9 cellular contexts compared by ENCODE assay signal in genomic region chr2:236179653-236180500, GRCh38. TPM values are rescaled to one million over a fixed set of nuclear protein-coding genes. Genes with fewer than 3 reads are reported as not detected.
DNase-seq lines count a peak whose midpoint lies in the region; ATAC-seq, FAIRE-seq and TF ChIP-seq lines count a peak whose summit lies in the region.
"Had no signal": no experiment of that assay in that cellular context is flagged by ENCODE, and none has a peak within 500 bp of the region (broad histone marks: within the 10 kb centered on the region; RNA-seq: fewer than 3 reads in every experiment).

No MANE protein-coding gene starts in this region.

- no peak for FAIRE-seq in H54 (lab: Jason Lieb, UNC)

- no peaks in the 10 kb centered on the region for H3K4me1 Mint-ChIP-seq in T-helper 1 cell treated with Interleukin-12 subunit alpha and Interleukin-12 subunit beta and Interleukin-4 antibody, amounts not matched to agents 30 μg/mL and 1 μg/mL, for 36 hours (ENCODE audit: low read depth)

- no peaks in the 10 kb centered on the region for H3K36me3 Mint-ChIP-seq in T-helper 1 cell treated with Interleukin-12 subunit alpha and Interleukin-12 subunit beta and Interleukin-4 antibody, amounts not matched to agents 30 μg/mL and 1 μg/mL, for 36 hours (ENCODE audit: low read depth)

- H3K9me3 Mint-ChIP-seq in T-helper 1 cell treated with Interleukin-12 subunit alpha and Interleukin-12 subunit beta and Interleukin-4 antibody, amounts not matched to agents 30 μg/mL and 1 μg/mL, for 36 hours: no peaks in the 10 kb centered on the region

- peak overlapping the region; percentile 64 for H3K27ac Mint-ChIP-seq in T-helper 1 cell treated with Interleukin-12 subunit alpha and Interleukin-12 subunit beta and Interleukin-4 antibody, amounts not matched to agents 30 μg/mL and 1 μg/mL, for 36 hours

- peak overlapping the region; percentile 46 for H3K27ac ChIP-seq in smooth muscle cell (ENCODE audit: low read depth)

- peaks cover 13% of the 10 kb centered on the region for H3K27me3 ChIP-seq in smooth muscle cell (ENCODE audit: low read depth)

- H2AFZ ChIP-seq in smooth muscle cell (ENCODE audit: low read depth): no peak overlapping the region

- H3K4me3 ChIP-seq in smooth muscle cell: peak overlapping the region; percentile 56

- H3K9ac ChIP-seq in smooth muscle cell (ENCODE audit: low read depth): no peak overlapping the region

- peaks cover 19% of the 10 kb centered on the region for H3F3A ChIP-seq in smooth muscle cell (ENCODE audit: low read depth)

- H3K4me3 Mint-ChIP-seq in T-helper 1 cell treated with Interleukin-12 subunit alpha and Interleukin-12 subunit beta and Interleukin-4 antibody, amounts not matched to agents 30 μg/mL and 1 μg/mL, for 36 hours: no peak overlapping the region
- H3K4me3 Mint-ChIP-seq: naive B cell had no signal

- H3K27me3 Mint-ChIP-seq in T-helper 1 cell treated with Interleukin-12 subunit alpha and Interleukin-12 subunit beta and Interleukin-4 antibody, amounts not matched to agents 30 μg/mL and 1 μg/mL, for 36 hours (ENCODE audit: low read depth): peaks cover 55% of the 10 kb centered on the region

- peak overlapping the region; percentile 90 for H3K4me2 ChIP-seq in smooth muscle cell

- no peaks in the 10 kb centered on the region for H3K9me3 ChIP-seq in smooth muscle cell (replicated peaks; ENCODE audit: low read depth)

- H3K4me1 ChIP-seq in smooth muscle cell (ENCODE audit: low read depth): peaks cover 13% of the 10 kb centered on the region

- peak; percentile 24 for ATAC-seq in SK-N-SH treated with all-trans-retinoic acid at 6 μM for 48 hours

- H4K20me1 ChIP-seq in smooth muscle cell (ENCODE audit: low read depth): no peaks in the 10 kb centered on the region

- no peak for TF ChIP-seq CTCF in smooth muscle cell (IDR thresholded peaks at IDR 0.05; ENCODE audit: borderline replicate concordance, insufficient read depth, poor library complexity, severe bottlenecking)

- DNase-seq in T-helper 1 cell (no peak), glomerular endothelial cell (ENCODE audit: extremely low read depth, low read depth, low spot score) (peak; percentile 76), smooth muscle cell (lab: John Stamatoyannopoulos, UW; ENCODE audit: unreplicated experiment) (no peak), SIG-M5 treated with dmso at 0.1 percent for 504 hours (lab: John Stamatoyannopoulos, UW; ENCODE audit: unreplicated experiment) (no peak), H54 (ENCODE audit: insufficient read length, low spot score) (no peak)
- no peak for DNase-seq in stimulated activated CD4-positive, alpha-beta T cell treated with anti-CD3 and anti-CD28 coated beads, Interleukin-2, amount 100 ng/mL, for 48 hours
- DNase-seq: naive B cell had no signal

- WGBS in smooth muscle cell (ENCODE audit: low lambda C conversion rate): 10% methylated on average over 38 of the region's 39 CpGs

- no peaks in the 10 kb centered on the region for H3K36me3 ChIP-seq in smooth muscle cell (ENCODE audit: low read depth)

- no peak for TF ChIP-seq POLR2A in H54 (IDR thresholded peaks at IDR 0.05; ENCODE audit: low read depth, low read length)

- H3K79me2 ChIP-seq in smooth muscle cell (ENCODE audit: low read depth): no peaks in the 10 kb centered on the region

TF ChIP-seq in SK-N-SH treated with all-trans-retinoic acid at 6 μM for 48 hours, 23 proteins besides CTCF, POLR2A, EP300 and RAD21 (continues in another document):
- TF ChIP-seq TCF4 (CRISPR knock-in tag; IDR thresholded peaks at IDR 0.05; ENCODE audit: borderline replicate concordance) (peak; percentile 71), ZFP3 (CRISPR knock-in tag; IDR thresholded peaks at IDR 0.05) (no peak), RARB (CRISPR knock-in tag; IDR thresholded peaks at IDR 0.05) (no peak), BACH2 (CRISPR knock-in tag; IDR thresholded peaks at IDR 0.05; ENCODE audit: borderline replicate concordance) (no peak), ZFP30 (CRISPR knock-in tag; IDR thresholded peaks at IDR 0.05) (no peak), ZC3H10 (CRISPR knock-in tag; IDR thresholded peaks at IDR 0.05) (no peak), GLIS3 (CRISPR knock-in tag; IDR thresholded peaks at IDR 0.05) (no peak), TOX (CRISPR knock-in tag; IDR thresholded peaks at IDR 0.05; ENCODE audit: borderline replicate concordance) (no peak), ESRRG (CRISPR knock-in tag; IDR thresholded peaks at IDR 0.05) (no peak), SNAI2 (CRISPR knock-in tag; IDR thresholded peaks at IDR 0.05) (peak; percentile 79; the same call in 1 of the 2 replicates), ISL1 (CRISPR knock-in tag; IDR thresholded peaks at IDR 0.05) (peak; percentile 90), ARNTL (CRISPR knock-in tag; IDR thresholded peaks at IDR 0.05; ENCODE audit: borderline replicate concordance, low read depth) (no peak), TSHZ2 (CRISPR knock-in tag; IDR thresholded peaks at IDR 0.05) (peak; percentile 67; the same call in 1 of the 2 replicates), PPARA (CRISPR knock-in tag; IDR thresholded peaks at IDR 0.05; ENCODE audit: borderline replicate concordance) (no peak), CSDC2 (CRISPR knock-in tag; IDR thresholded peaks at IDR 0.05) (peak; percentile 77; the same call in 1 of the 2 replicates), ZNF8 (CRISPR knock-in tag; IDR thresholded peaks at IDR 0.05) (no peak), ZNF565 (CRISPR knock-in tag; conservative IDR thresholded peaks at IDR 0.05; ENCODE audit: low read depth) (no peak), ZNF70 (CRISPR knock-in tag; IDR thresholded peaks at IDR 0.05) (no peak)
- TF ChIP-seq, protein P1, sequence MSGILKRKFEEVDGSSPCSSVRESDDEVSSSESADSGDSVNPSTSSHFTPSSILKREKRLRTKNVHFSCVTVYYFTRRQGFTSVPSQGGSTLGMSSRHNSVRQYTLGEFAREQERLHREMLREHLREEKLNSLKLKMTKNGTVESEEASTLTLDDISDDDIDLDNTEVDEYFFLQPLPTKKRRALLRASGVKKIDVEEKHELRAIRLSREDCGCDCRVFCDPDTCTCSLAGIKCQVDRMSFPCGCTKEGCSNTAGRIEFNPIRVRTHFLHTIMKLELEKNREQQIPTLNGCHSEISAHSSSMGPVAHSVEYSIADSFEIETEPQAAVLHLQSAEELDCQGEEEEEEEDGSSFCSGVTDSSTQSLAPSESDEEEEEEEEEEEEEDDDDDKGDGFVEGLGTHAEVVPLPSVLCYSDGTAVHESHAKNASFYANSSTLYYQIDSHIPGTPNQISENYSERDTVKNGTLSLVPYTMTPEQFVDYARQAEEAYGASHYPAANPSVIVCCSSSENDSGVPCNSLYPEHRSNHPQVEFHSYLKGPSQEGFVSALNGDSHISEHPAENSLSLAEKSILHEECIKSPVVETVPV (CRISPR knock-in tag; IDR thresholded peaks at IDR 0.05): no peak
- TF ChIP-seq, protein P2, sequence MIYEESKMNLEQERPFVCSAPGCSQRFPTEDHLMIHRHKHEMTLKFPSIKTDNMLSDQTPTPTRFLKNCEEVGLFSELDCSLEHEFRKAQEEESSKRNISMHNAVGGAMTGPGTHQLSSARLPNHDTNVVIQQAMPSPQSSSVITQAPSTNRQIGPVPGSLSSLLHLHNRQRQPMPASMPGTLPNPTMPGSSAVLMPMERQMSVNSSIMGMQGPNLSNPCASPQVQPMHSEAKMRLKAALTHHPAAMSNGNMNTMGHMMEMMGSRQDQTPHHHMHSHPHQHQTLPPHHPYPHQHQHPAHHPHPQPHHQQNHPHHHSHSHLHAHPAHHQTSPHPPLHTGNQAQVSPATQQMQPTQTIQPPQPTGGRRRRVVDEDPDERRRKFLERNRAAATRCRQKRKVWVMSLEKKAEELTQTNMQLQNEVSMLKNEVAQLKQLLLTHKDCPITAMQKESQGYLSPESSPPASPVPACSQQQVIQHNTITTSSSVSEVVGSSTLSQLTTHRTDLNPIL (CRISPR knock-in tag; IDR thresholded peaks at IDR 0.05; ENCODE audit: low read depth): peak; percentile 52; the same call in 1 of the 2 replicates
- TF ChIP-seq, protein P3, sequence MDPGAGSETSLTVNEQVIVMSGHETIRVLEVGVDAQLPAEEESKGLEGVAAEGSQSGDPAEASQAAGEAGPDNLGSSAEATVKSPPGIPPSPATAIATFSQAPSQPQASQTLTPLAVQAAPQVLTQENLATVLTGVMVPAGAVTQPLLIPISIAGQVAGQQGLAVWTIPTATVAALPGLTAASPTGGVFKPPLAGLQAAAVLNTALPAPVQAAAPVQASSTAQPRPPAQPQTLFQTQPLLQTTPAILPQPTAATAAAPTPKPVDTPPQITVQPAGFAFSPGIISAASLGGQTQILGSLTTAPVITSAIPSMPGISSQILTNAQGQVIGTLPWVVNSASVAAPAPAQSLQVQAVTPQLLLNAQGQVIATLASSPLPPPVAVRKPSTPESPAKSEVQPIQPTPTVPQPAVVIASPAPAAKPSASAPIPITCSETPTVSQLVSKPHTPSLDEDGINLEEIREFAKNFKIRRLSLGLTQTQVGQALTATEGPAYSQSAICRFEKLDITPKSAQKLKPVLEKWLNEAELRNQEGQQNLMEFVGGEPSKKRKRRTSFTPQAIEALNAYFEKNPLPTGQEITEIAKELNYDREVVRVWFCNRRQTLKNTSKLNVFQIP (CRISPR knock-in tag; IDR thresholded peaks at IDR 0.05; ENCODE audit: borderline replicate concordance, low read depth): no peak; the same call in 1 of the 2 replicates

RNA-seq across cellular contexts. Expression of gene GBX2, which starts 11.7 kb away (rescaled TPM):
- total RNA-seq in glomerular endothelial cell: 2.2 and 5.3 TPM in 2 replicates
- not detected in 2 replicates for total RNA-seq in smooth muscle cell
- polyA plus RNA-seq in smooth muscle cell: 0.27 TPM in 1 of 2 replicates, not detected in the other
